In genomic region chr17:41785091-41785875, GRCh38 we compare ENCODE assay signal across 8 cellular contexts. TPM values are rescaled to one million over a fixed set of nuclear protein-coding genes. Genes with fewer than 3 reads are reported as not detected.
DNase-seq lines count a peak whose midpoint lies in the region; ATAC-seq and TF ChIP-seq lines count a peak whose summit lies in the region.

No MANE protein-coding gene starts in this region.

- H3K36me3 Mint-ChIP-seq in activated B cell treated with CpG ODN at 0.5 μM for 24 hours (ENCODE audit: low read depth) = no peaks in the 10 kb centered on the region
- no peaks in the 10 kb centered on the region for H3K36me3 Mint-ChIP-seq in activated CD4-positive, alpha-beta T cell treated with anti-CD3 and anti-CD28 coated beads for 36 hours (ENCODE audit: low read depth)

- TF ChIP-seq CTCF in HCT116 (IDR thresholded peaks at IDR 0.05 in 2 of 3, conservative IDR thresholded peaks at IDR 0.05 in 1 of 3; ENCODE audit: borderline replicate concordance in 1 of 3, insufficient read depth in 1 of 3, low read depth in 2 of 3, low read length in 2 of 3) = no peak
- TF ChIP-seq CTCF in activated B cell treated with CpG ODN at 0.5 μM for 24 hours (IDR thresholded peaks at IDR 0.05) = no peak
- TF ChIP-seq CTCF in hepatocyte (IDR thresholded peaks at IDR 0.05; ENCODE audit: poor library complexity) = no peak
- no peak for TF ChIP-seq CTCF in gastrocnemius medialis (IDR thresholded peaks at IDR 0.05 in 4 of 5, conservative IDR thresholded peaks at IDR 0.05 in 1 of 5)

- peak overlapping the region; percentile 89 for H3K9ac ChIP-seq in HCT116 (ENCODE audit: low read length)

- H3K9me2 ChIP-seq in HCT116 (ENCODE audit: insufficient read depth) = no peaks in the 10 kb centered on the region
- no peaks in the 10 kb centered on the region for H3K9me2 ChIP-seq in hepatocyte (replicated peaks; ENCODE audit: insufficient read depth)

- no peak for TF ChIP-seq RAD21 in HCT116 (IDR thresholded peaks at IDR 0.05; ENCODE audit: low read depth)

- H3K27ac ChIP-seq in HCT116 (ENCODE audit: low read depth, low read length) (peak overlapping the region; percentile 95), hepatocyte (peak overlapping the region; percentile 93), gastrocnemius medialis (peak overlapping the region; percentile 81 to 95 (median 92))

- H3K4me1 ChIP-seq in HCT116 (ENCODE audit: control insufficient read depth in 1 of 2, insufficient read depth in 2 of 2, low read length in 2 of 2) (peaks cover 34 to 60% of the 10 kb centered on the region in 2 experiments), hepatocyte (ENCODE audit: insufficient read depth) (peaks cover 12% of the 10 kb centered on the region), gastrocnemius medialis (peaks cover 53 to 58% of the 10 kb centered on the region in 2 donors)

- no peaks in the 10 kb centered on the region for H3K9me3 ChIP-seq in HCT116 (ENCODE audit: control insufficient read depth in 1 of 2, insufficient read depth in 1 of 2, low read depth in 1 of 2, low read length in 2 of 2)
- H3K9me3 ChIP-seq in hepatocyte (ENCODE audit: low read depth) = no peaks in the 10 kb centered on the region
- H3K9me3 ChIP-seq in gastrocnemius medialis = no peaks in the 10 kb centered on the region

- H3K36me3 ChIP-seq in HCT116 (ENCODE audit: control insufficient read depth in 1 of 2, insufficient read depth in 2 of 2, low read length in 2 of 2) (no peaks in the 10 kb centered on the region), hepatocyte (replicated peaks; ENCODE audit: insufficient read depth, low read depth) (no peaks in the 10 kb centered on the region), gastrocnemius medialis (no peaks in the 10 kb centered on the region)

- CTCF ChIA-PET in HCT116 (lab: Charles Lee) (interaction anchor here (0.6 to 4.2 kb wide), 7 partner anchors 8 to 48 kb away, joined by 3 to 109 read pairs (median 5); no protein-coding TSS in a partner anchor), activated B cell treated with CpG ODN at 0.5 μM for 24 hours (lab: Charles Lee) (interaction anchor here (1.3 to 3.1 kb wide), 5 partner anchors 16 to 181 kb away, joined by 3 to 17 read pairs (median 7); partner anchors contain the start of gene P3H4)
- CTCF ChIA-PET in activated CD4-positive, alpha-beta T cell treated with anti-CD3 and anti-CD28 coated beads for 36 hours (lab: Charles Lee) = interaction anchor here (0.6 to 2.1 kb wide), 5 partner anchors 15 to 137 kb away, joined by 3 to 6 read pairs (median 4); partner anchors contain the start of gene P3H4

- no peaks in the 10 kb centered on the region for H3K9me3 Mint-ChIP-seq in activated B cell treated with CpG ODN at 0.5 μM for 24 hours
- no peaks in the 10 kb centered on the region for H3K9me3 Mint-ChIP-seq in activated CD4-positive, alpha-beta T cell treated with anti-CD3 and anti-CD28 coated beads for 36 hours (ENCODE audit: low read depth)

- no peak for TF ChIP-seq POLR2A in HCT116 (IDR thresholded peaks at IDR 0.05; ENCODE audit: borderline replicate concordance, extremely low read depth, insufficient read depth, insufficient read length)
- TF ChIP-seq POLR2A in gastrocnemius medialis (IDR thresholded peaks at IDR 0.05) = no peak

- peak overlapping the region; percentile 75 for H3K27ac Mint-ChIP-seq in activated B cell treated with CpG ODN at 0.5 μM for 24 hours
- no peak overlapping the region for H3K27ac Mint-ChIP-seq in activated CD4-positive, alpha-beta T cell treated with anti-CD3 and anti-CD28 coated beads for 36 hours

- H3K27me3 ChIP-seq in HCT116 (ENCODE audit: insufficient read depth, low read length) (no peaks in the 10 kb centered on the region), hepatocyte (no peaks in the 10 kb centered on the region), gastrocnemius medialis (no peaks in the 10 kb centered on the region)

- H3K4me3 Mint-ChIP-seq in activated B cell treated with CpG ODN at 0.5 μM for 24 hours = peak overlapping the region; percentile 78
- no peak overlapping the region for H3K4me3 Mint-ChIP-seq in activated CD4-positive, alpha-beta T cell treated with anti-CD3 and anti-CD28 coated beads for 36 hours

- H4K20me1 ChIP-seq in HCT116 (ENCODE audit: insufficient read depth) = no peaks in the 10 kb centered on the region
- peaks cover 45% of the 10 kb centered on the region for H4K20me1 ChIP-seq in hepatocyte (ENCODE audit: insufficient read depth, poor library complexity, severe bottlenecking)

- no peak overlapping the region for H2AFZ ChIP-seq in HCT116 (ENCODE audit: low read depth, low read length, poor library complexity, severe bottlenecking)
- H2AFZ ChIP-seq in hepatocyte = no peak overlapping the region

- POLR2A ChIA-PET in HCT116 (lab: Charles Lee) (interaction anchor here (0.7 to 4.5 kb wide), 14 partner anchors 8 to 180 kb away, joined by 3 to 77 read pairs (median 6); partner anchors contain the start of genes FKBP10 and P3H4), activated B cell treated with CpG ODN at 0.5 μM for 24 hours (lab: Charles Lee) (interaction anchor here (0.6 to 3.0 kb wide), 8 partner anchors 22 to 1220 kb away, joined by 3 to 27 read pairs (median 4); partner anchors contain the start of genes ACLY, CCR7, EIF1 and HAP1)
- POLR2A ChIA-PET in activated CD4-positive, alpha-beta T cell treated with anti-CD3 and anti-CD28 coated beads for 36 hours (lab: Charles Lee) = interaction anchor here (1.0 kb wide), 1 partner anchor 110 kb away, joined by 3 read pairs; no protein-coding TSS in a partner anchor

- no peaks in the 10 kb centered on the region for H3K27me3 Mint-ChIP-seq in activated B cell treated with CpG ODN at 0.5 μM for 24 hours
- peaks cover 18% of the 10 kb centered on the region for H3K27me3 Mint-ChIP-seq in activated CD4-positive, alpha-beta T cell treated with anti-CD3 and anti-CD28 coated beads for 36 hours

- intact Hi-C loops in HCT116 (cut with micrococcal nuclease) (no loop called here), activated B cell treated with CpG ODN at 0.5 μM for 24 hours (cut with micrococcal nuclease) (loop anchor here (5.0 to 10.0 kb wide), 2 partner anchors 98 to 600 kb away; partner anchors contain the start of genes EIF1 and STAT3), gastrocnemius medialis (cut with DNase I; ENCODE audit: low total_unique reads) (loop anchor here (5.0 kb wide), 1 partner anchor 232 kb away; the partner anchor contains the start of gene DNAJC7)
- intact Hi-C loops in activated CD4-positive, alpha-beta T cell treated with anti-CD3 and anti-CD28 coated beads for 36 hours (cut with DNase I, micrococcal nuclease) = no loop called here

- H3K4me2 ChIP-seq in HCT116 (ENCODE audit: low read length) (peak overlapping the region; percentile 98), hepatocyte (peak overlapping the region; percentile 85)

- RAD21 ChIA-PET in HCT116 (lab: Charles Lee; ENCODE audit: low non-redundant PET in 1 of 2, low total read pairs in 2 of 2, uncharacterized antibody in 2 of 2, unreplicated experiment in 2 of 2) = interaction anchor here (0.7 to 2.4 kb wide), 7 partner anchors 8 to 1267 kb away, joined by 3 to 13 read pairs (median 6); no protein-coding TSS in a partner anchor

- H3K4me3 ChIP-seq in HCT116 (replicated peaks in 1 of 2; ENCODE audit: low read depth in 1 of 2, low read length in 2 of 2) (peak overlapping the region; percentile 78 to 80), hepatocyte (peak overlapping the region; percentile 28), gastrocnemius medialis (peak overlapping the region; percentile 72 to 83 (median 78))

- H3K79me2 ChIP-seq in HCT116 (ENCODE audit: insufficient read depth, low read length) (peaks cover 54% of the 10 kb centered on the region), hepatocyte (peaks cover 56% of the 10 kb centered on the region)

- ATAC-seq in HCT116 (no peak), activated B cell treated with CpG ODN at 0.5 μM for 24 hours (ENCODE audit: low read depth) (peak; percentile 4), gastrocnemius medialis (no peak)
- ATAC-seq in activated CD4-positive, alpha-beta T cell treated with anti-CD3 and anti-CD28 coated beads for 36 hours = no peak

- BruUV-seq in HCT116 (replicated peaks; lab: Mats Ljungman, UMichigan) = TSS peak; percentile 53

- no peak for DNase-seq in HCT116 (ENCODE audit: low read depth, low spot score)
- peak; percentile 37 for DNase-seq in activated B cell treated with CpG ODN at 0.5 μM for 24 hours
- DNase-seq in hepatocyte (ENCODE audit: low spot score) = peak; percentile 88
- DNase-seq in gastrocnemius medialis = peak in 1 of 2 donors; percentile 33
- no peak for DNase-seq in activated CD4-positive, alpha-beta T cell treated with anti-CD3 and anti-CD28 coated beads for 36 hours
- DNase-seq in SIG-M5 (lab: John Stamatoyannopoulos, UW) = no peak
- DNase-seq in mucosa of gallbladder (ENCODE audit: low spot score) = no peak
- no peak for DNase-seq in NCI-H2029 treated with DMSO at 0.1 percent for 48 hours (lab: John Stamatoyannopoulos, UW)

- peaks cover 61% of the 10 kb centered on the region for H3K4me1 Mint-ChIP-seq in activated B cell treated with CpG ODN at 0.5 μM for 24 hours
- H3K4me1 Mint-ChIP-seq in activated CD4-positive, alpha-beta T cell treated with anti-CD3 and anti-CD28 coated beads for 36 hours = peaks cover 17% of the 10 kb centered on the region

- 5% methylated on average over 12 of the region's 14 CpGs for WGBS in hepatocyte (ENCODE audit: low lambda C conversion rate, missing lambda C conversion rate)

- in situ Hi-C loops in gastrocnemius medialis (cut with MboI; ENCODE audit: low sequenced_read_pairs in 4 of 4) = no loop called here

RNA-seq across cellular contexts. Expression of gene JUP, which starts 1.2 kb away (rescaled TPM):
- total RNA-seq in HCT116 (2021; ENCODE audit: unreplicated experiment) (224 TPM), activated B cell treated with CpG ODN at 0.5 μM for 24 hours (27.3 and 31.1 TPM in 2 replicates), hepatocyte (162 and 209 TPM in 2 replicates), gastrocnemius medialis (100 to 1,000 TPM in 3 of 4 donors, 10 to 100 TPM in 1; 88.8 to 135 (median 113) TPM), mucosa of gallbladder (201 TPM)
- 322 and 372 TPM in 2 replicates for polyA plus RNA-seq in HCT116 (2012)
- 191 and 214 TPM in 2 replicates for polyA plus RNA-seq in hepatocyte
- under 1 TPM; 0.34 to 0.54 TPM for total RNA-seq in activated CD4-positive, alpha-beta T cell treated with anti-CD3 and anti-CD28 coated beads for 36 hours

RNA-seq across cellular contexts. Expression of gene P3H4, which starts 26.5 kb away (rescaled TPM):
- total RNA-seq in HCT116 (2021; ENCODE audit: unreplicated experiment) (23.4 TPM), activated B cell treated with CpG ODN at 0.5 μM for 24 hours (0.76 and 1.9 TPM in 2 replicates), hepatocyte (62.6 and 66.2 TPM in 2 replicates), gastrocnemius medialis (1 to 10 TPM; 1.8 to 4.0 (median 2.9) TPM), mucosa of gallbladder (24.1 TPM)
- polyA plus RNA-seq in HCT116 (2012) = 17.4 and 22.0 TPM in 2 replicates
- 109 and 110 TPM in 2 replicates for polyA plus RNA-seq in hepatocyte
- 1 to 10 TPM; 1.5 to 2.0 TPM for total RNA-seq in activated CD4-positive, alpha-beta T cell treated with anti-CD3 and anti-CD28 coated beads for 36 hours

RNA-seq across cellular contexts. Expression of gene FKBP10, which starts 27.5 kb away (rescaled TPM):
- total RNA-seq in HCT116 (2021; ENCODE audit: unreplicated experiment) (78.5 TPM), activated B cell treated with CpG ODN at 0.5 μM for 24 hours (0.54 and 0.86 TPM in 2 replicates), hepatocyte (239 and 290 TPM in 2 replicates), gastrocnemius medialis (10 to 100 TPM in 2 of 4 donors, 1 to 10 TPM in 2; 7.0 to 12.9 (median 9.7) TPM), mucosa of gallbladder (59.2 TPM)
- polyA plus RNA-seq in HCT116 (2012) = 70.0 and 93.6 TPM in 2 replicates
- 88.0 and 92.0 TPM in 2 replicates for polyA plus RNA-seq in hepatocyte
- total RNA-seq in activated CD4-positive, alpha-beta T cell treated with anti-CD3 and anti-CD28 coated beads for 36 hours = under 1 TPM; 0.39 to 0.42 TPM

RNA-seq across cellular contexts. Expression of gene NT5C3B, which starts 50.7 kb away (rescaled TPM):
- total RNA-seq in HCT116 (2021; ENCODE audit: unreplicated experiment) = 110 TPM
- polyA plus RNA-seq in HCT116 (2012) = 83.7 and 114 TPM in 2 replicates
- 38.7 and 41.0 TPM in 2 replicates for total RNA-seq in activated B cell treated with CpG ODN at 0.5 μM for 24 hours
- 47.7 and 51.8 TPM in 2 replicates for total RNA-seq in hepatocyte
- 85.1 and 87.8 TPM in 2 replicates for polyA plus RNA-seq in hepatocyte
- total RNA-seq in gastrocnemius medialis = 10 to 100 TPM; 13.8 to 27.6 (median 23.1) TPM
- total RNA-seq in activated CD4-positive, alpha-beta T cell treated with anti-CD3 and anti-CD28 coated beads for 36 hours = 10 to 100 TPM; 37.5 to 46.9 TPM
- total RNA-seq in mucosa of gallbladder = 39.6 TPM

RNA-seq across cellular contexts. Expression of gene HAP1, which starts 50.8 kb away (rescaled TPM):
- total RNA-seq in HCT116 (2021; ENCODE audit: unreplicated experiment) = 3.4 TPM
- 2.1 and 3.8 TPM in 2 replicates for polyA plus RNA-seq in HCT116 (2012)
- 0.10 and 0.11 TPM in 2 replicates for total RNA-seq in activated B cell treated with CpG ODN at 0.5 μM for 24 hours
- total RNA-seq in hepatocyte = 0.03 and 0.08 TPM in 2 replicates
- 0.18 and 0.44 TPM in 2 replicates for polyA plus RNA-seq in hepatocyte
- total RNA-seq in gastrocnemius medialis = under 1 TPM in 1 of 4 donors, not detected in 3; 0.22 TPM
- not detected for total RNA-seq in activated CD4-positive, alpha-beta T cell treated with anti-CD3 and anti-CD28 coated beads for 36 hours
- 1.9 TPM for total RNA-seq in mucosa of gallbladder

Comparison
In these comparisons a context has a peak if more than half of its experiments do, and no peak if none do; other contexts are left out.
1. DNase-seq: peak in activated B cell treated with CpG ODN at 0.5 μM for 24 hours (single experiment) and hepatocyte (single experiment); none in HCT116 (single experiment), activated CD4-positive, alpha-beta T cell treated with anti-CD3 and anti-CD28 coated beads for 36 hours (single experiment), SIG-M5 (single experiment), mucosa of gallbladder (single experiment) and NCI-H2029 treated with DMSO at 0.1 percent for 48 hours (single experiment).
2. H3K4me3 ChIP-seq: peak in every context shown above with its lines; median percentile 79 in HCT116; 78 in gastrocnemius medialis; 28 in hepatocyte.
3. RNA of gene JUP, which starts 1.2 kb away (total RNA-seq): 224 TPM in HCT116 (single experiment), 162 to 209 TPM in hepatocyte, 201 TPM in mucosa of gallbladder (single experiment), 88.8 to 135 TPM in gastrocnemius medialis and 27.3 to 31.1 TPM in activated B cell treated with CpG ODN at 0.5 μM for 24 hours; 0.34 to 0.54 TPM in activated CD4-positive, alpha-beta T cell treated with anti-CD3 and anti-CD28 coated beads for 36 hours; every median in the first group is over 10 times any median in the second.
4. intact Hi-C loops: an anchor here in activated B cell treated with CpG ODN at 0.5 μM for 24 hours (5.0 to 10.0 kb wide) and gastrocnemius medialis (5.0 kb wide); none called in HCT116 and activated CD4-positive, alpha-beta T cell treated with anti-CD3 and anti-CD28 coated beads for 36 hours.
5. Peak in every context shown above with its lines, with median percentiles within 50 percentile points of each other: H3K27ac ChIP-seq.